In genomic region chr12:93134893-93135285, GRCh38 we compare ENCODE assay signal across 13 cellular contexts.
A peak's percentile ranks its signal among the peaks of the same experiment; 100 is the strongest.
DNase-seq lines count a peak whose midpoint lies in the region; ATAC-seq and TF ChIP-seq lines count a peak whose summit lies in the region.
"Had no signal": no experiment of that assay in that cellular context is flagged by ENCODE, and none has a peak within 500 bp of the region (broad histone marks: within the 10 kb centered on the region; RNA-seq: fewer than 3 reads in every experiment).

No MANE protein-coding gene starts in this region.

- ATAC-seq in lower lobe of right lung: peak; percentile 20 to 39
- ATAC-seq in stimulated activated naive B cell treated with anti-CD40 and anti-IgM and Interleukin-4, amounts not matched to agents 10 μg/mL and 1 μg/mL and 100 μg/mL, for 72 hours (replicated peaks): no peak
- no peak for ATAC-seq in GM18858 (IDR thresholded peaks at IDR 0.05; ENCODE audit: unreplicated experiment)
- no peak for ATAC-seq in GM18520 (IDR thresholded peaks at IDR 0.05; ENCODE audit: unreplicated experiment)

- H3K4me1 Mint-ChIP-seq in stimulated activated naive B cell treated with anti-CD40 and anti-IgM and Interleukin-4, amounts not matched to agents 10 μg/mL and 1 μg/mL and 100 μg/mL, for 72 hours: peaks cover 47 to 63% of the 10 kb centered on the region in 2 donors

- H3K9ac ChIP-seq in SK-N-MC (ENCODE audit: insufficient read length): peak overlapping the region; percentile 7
- H3K9ac ChIP-seq: KMS-11 had no signal

- peaks cover 0 to 1% of the 10 kb centered on the region in 2 donors for H3K9me3 Mint-ChIP-seq in stimulated activated naive B cell treated with anti-CD40 and anti-IgM and Interleukin-4, amounts not matched to agents 10 μg/mL and 1 μg/mL and 100 μg/mL, for 72 hours

- H3K9me3 ChIP-seq in SK-N-MC (ENCODE audit: low read depth, low read length) (no peaks in the 10 kb centered on the region), lower lobe of right lung (no peaks in the 10 kb centered on the region)
- H3K9me3 ChIP-seq: esophagus squamous epithelium, ovary had no signal

- no peaks in the 10 kb centered on the region for H3K27me3 Mint-ChIP-seq in stimulated activated naive B cell treated with anti-CD40 and anti-IgM and Interleukin-4, amounts not matched to agents 10 μg/mL and 1 μg/mL and 100 μg/mL, for 72 hours

- peaks cover 0 to 3% of the 10 kb centered on the region in 2 donors for H3K36me3 Mint-ChIP-seq in stimulated activated naive B cell treated with anti-CD40 and anti-IgM and Interleukin-4, amounts not matched to agents 10 μg/mL and 1 μg/mL and 100 μg/mL, for 72 hours

- H3K27ac Mint-ChIP-seq in stimulated activated naive B cell treated with anti-CD40 and anti-IgM and Interleukin-4, amounts not matched to agents 10 μg/mL and 1 μg/mL and 100 μg/mL, for 72 hours: peak overlapping the region; percentile 82

- H3K4me3 ChIP-seq in SK-N-MC (peak overlapping the region; percentile 25), lower lobe of right lung (no peak overlapping the region)
- H3K4me3 ChIP-seq: esophagus squamous epithelium, ovary had no signal

- peak overlapping the region; percentile 64 for H3K27ac ChIP-seq in SK-N-MC
- peak overlapping the region; percentile 74 for H3K27ac ChIP-seq in lower lobe of right lung
- H3K27ac ChIP-seq: esophagus squamous epithelium, KMS-11, ovary had no signal

- H3K4me3 Mint-ChIP-seq in stimulated activated naive B cell treated with anti-CD40 and anti-IgM and Interleukin-4, amounts not matched to agents 10 μg/mL and 1 μg/mL and 100 μg/mL, for 72 hours: peak overlapping the region in 1 of 2 donors; percentile 50

- DNase-seq in SIG-M5 treated with dmso at 0.1 percent for 504 hours (lab: John Stamatoyannopoulos, UW; ENCODE audit: unreplicated experiment): peak; percentile 32
- no peak for DNase-seq in SIG-M5 (lab: John Stamatoyannopoulos, UW)
- no peak for DNase-seq in SK-N-MC (ENCODE audit: low read depth, low spot score)
- DNase-seq in lower lobe of right lung: no peak
- no peak for DNase-seq in stimulated activated naive B cell treated with anti-CD40 and anti-IgM and Interleukin-4, amounts not matched to agents 10 μg/mL and 1 μg/mL and 100 μg/mL, for 72 hours
- DNase-seq in head of caudate nucleus: no peak
- DNase-seq: ACHN, esophagus squamous epithelium, GOT3, ovary had no signal

- intact Hi-C loops in lower lobe of right lung (cut with DNase I) (no loop called here), head of caudate nucleus (cut with DNase I) (no loop called here)

- H3K36me3 ChIP-seq in SK-N-MC (ENCODE audit: insufficient read depth, low read length) (no peaks in the 10 kb centered on the region), lower lobe of right lung (no peaks in the 10 kb centered on the region)
- H3K36me3 ChIP-seq: esophagus squamous epithelium, ovary had no signal

- TF ChIP-seq CTCF in lower lobe of right lung (IDR thresholded peaks at IDR 0.05): no peak

- H3K27me3 ChIP-seq in lower lobe of right lung (ENCODE audit: low read depth): no peaks in the 10 kb centered on the region
- H3K27me3 ChIP-seq: esophagus squamous epithelium, ovary had no signal

- peaks cover 44% of the 10 kb centered on the region for H3K4me1 ChIP-seq in lower lobe of right lung

Comparison
In these comparisons a context has a peak if more than half of its experiments do, and no peak if none do; other contexts are left out.
1. ATAC-seq: peak in lower lobe of right lung (2 of 2); none in stimulated activated naive B cell treated with anti-CD40 and anti-IgM and Interleukin-4, amounts not matched to agents 10 μg/mL and 1 μg/mL and 100 μg/mL, for 72 hours (0 of 2), GM18858 (single experiment) and GM18520 (single experiment).